ENCODE assay signal across 17 cellular contexts in the genomic region with DNA sequence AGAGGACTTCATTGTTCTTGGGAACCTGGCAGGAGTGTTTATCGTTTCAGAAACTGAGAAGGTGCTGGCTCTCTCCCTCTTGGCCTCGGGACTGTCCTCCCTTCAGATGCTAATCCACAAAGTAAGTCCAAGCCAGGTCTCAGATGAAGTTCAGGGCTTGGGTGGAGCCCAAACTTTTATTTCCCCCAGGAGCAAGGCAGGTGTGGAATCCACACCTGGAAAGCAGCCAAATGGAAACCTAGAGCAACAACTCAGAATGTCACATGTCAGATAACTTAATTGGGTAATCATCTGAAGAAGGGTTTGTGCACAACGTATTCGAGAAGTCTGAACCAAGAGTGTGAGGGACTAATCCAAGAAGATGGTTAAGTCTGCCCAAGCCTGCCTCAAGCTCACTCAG.
DNase-seq lines count a peak whose midpoint lies in the region; ATAC-seq and TF ChIP-seq lines count a peak whose summit lies in the region.
"Had no signal": no experiment of that assay in that cellular context is flagged by ENCODE, and none has a peak within 500 bp of the region (broad histone marks: within the 10 kb centered on the region; RNA-seq: fewer than 3 reads in every experiment).

No MANE protein-coding gene starts in this region.

- peaks cover 1% of the 10 kb centered on the region for H3K36me3 Mint-ChIP-seq in activated CD4-positive, alpha-beta memory T cell treated with anti-CD3 and anti-CD28 coated beads for 36 hours

- no peaks in the 10 kb centered on the region for H3K36me3 ChIP-seq in left ventricle myocardium inferior
- H3K36me3 ChIP-seq in heart left ventricle = peaks cover 0 to 15% (median 0%) of the 10 kb centered on the region in 9 donors
- no peaks in the 10 kb centered on the region for H3K36me3 ChIP-seq in mesendoderm (ENCODE audit: control insufficient read depth, insufficient read depth, low read length)
- H3K36me3 ChIP-seq: BLaER1 treated with 17β-estradiol and CSF1 and Interleukin-3, amounts not matched to agents 10 nM and 100 nM; HAP-1; SJSA1 had no signal

- 55 to 75% (median 56%) methylated on average over 3 to 4 of the region's 4 CpGs for WGBS in heart left ventricle, 4 donors
- WGBS in mesendoderm (ENCODE audit: extremely low coverage, insufficient coverage, low lambda C conversion rate) = no CpG with 5 or more reads among the region's 4 CpGs

- H3K4me3 Mint-ChIP-seq in activated CD4-positive, alpha-beta memory T cell treated with anti-CD3 and anti-CD28 coated beads for 36 hours = no peak overlapping the region

- H3K79me2 ChIP-seq in mesendoderm (ENCODE audit: control insufficient read depth, insufficient read depth, low read length) = no peaks in the 10 kb centered on the region

- no peak for ATAC-seq in heart left ventricle

- no peak overlapping the region for H2BK15ac ChIP-seq in mesendoderm (replicated peaks; ENCODE audit: low read depth)

- no peaks in the 10 kb centered on the region for H3K9me3 Mint-ChIP-seq in activated CD4-positive, alpha-beta memory T cell treated with anti-CD3 and anti-CD28 coated beads for 36 hours

- H4K5ac ChIP-seq in mesendoderm (ENCODE audit: low read length) = no peak overlapping the region

- H3K23ac ChIP-seq in mesendoderm (ENCODE audit: low read length) = no peak overlapping the region

- H3K56ac ChIP-seq in mesendoderm (ENCODE audit: low read length) = no peak overlapping the region

- H3K27ac ChIP-seq in left ventricle myocardium inferior (replicated peaks) (peak overlapping the region; percentile 84), heart left ventricle (peak overlapping the region in 5 of 12 donors; percentile 68 to 89 (median 80)), mesendoderm (ENCODE audit: low read depth, low read length) (no peak overlapping the region)
- H3K27ac ChIP-seq: BLaER1 treated with 17β-estradiol and CSF1 and Interleukin-3, amounts not matched to agents 10 nM and 100 nM; SJSA1 had no signal

- no peak overlapping the region for H3K9ac ChIP-seq in mesendoderm (ENCODE audit: low read length)
- H3K9ac ChIP-seq: BLaER1 treated with 17β-estradiol and CSF1 and Interleukin-3, amounts not matched to agents 10 nM and 100 nM had no signal

- H3K9me3 ChIP-seq in left ventricle myocardium inferior (replicated peaks) (no peaks in the 10 kb centered on the region), heart left ventricle (no peaks in the 10 kb centered on the region)
- H3K9me3 ChIP-seq: BLaER1 treated with 17β-estradiol and CSF1 and Interleukin-3, amounts not matched to agents 10 nM and 100 nM; HAP-1; SJSA1 had no signal

- no peaks in the 10 kb centered on the region for H3K27me3 ChIP-seq in left ventricle myocardium inferior (ENCODE audit: low read depth)
- no peaks in the 10 kb centered on the region for H3K27me3 ChIP-seq in heart left ventricle
- H3K27me3 ChIP-seq in mesendoderm (ENCODE audit: insufficient read depth, low read length, poor library complexity) = no peaks in the 10 kb centered on the region
- H3K27me3 ChIP-seq: BLaER1 treated with 17β-estradiol and CSF1 and Interleukin-3, amounts not matched to agents 10 nM and 100 nM; SJSA1 had no signal

- DNase-seq in left ventricle myocardium inferior (no peak), heart left ventricle (no peak), astrocyte of the hippocampus (ENCODE audit: low read depth, low spot score) (peak; percentile 20), mesendoderm (no peak), GM03348 (ENCODE audit: low spot score) (no peak), AG08396 (ENCODE audit: low spot score) (no peak), NCI-H446 treated with DMSO at 0.1 percent for 48 hours (lab: John Stamatoyannopoulos, UW) (no peak)
- DNase-seq in activated CD4-positive, alpha-beta memory T cell treated with anti-CD3 and anti-CD28 coated beads for 36 hours = no peak
- DNase-seq: 8988T, NCI-H1048, NCI-H1694, NCI-H2107, NCI-H510A, RPMI8226 had no signal

- no peaks in the 10 kb centered on the region for H3K79me1 ChIP-seq in mesendoderm (ENCODE audit: low read length)

- H3K18ac ChIP-seq in mesendoderm (ENCODE audit: low read length) = peak overlapping the region; percentile 13

- H3K27me3 Mint-ChIP-seq in activated CD4-positive, alpha-beta memory T cell treated with anti-CD3 and anti-CD28 coated beads for 36 hours = no peaks in the 10 kb centered on the region

- no peak overlapping the region for H4K8ac ChIP-seq in mesendoderm (ENCODE audit: low read depth, low read length)

- H3K4me1 Mint-ChIP-seq in activated CD4-positive, alpha-beta memory T cell treated with anti-CD3 and anti-CD28 coated beads for 36 hours (ENCODE audit: low read depth) = no peaks in the 10 kb centered on the region

- H2BK5ac ChIP-seq in mesendoderm (ENCODE audit: low read length) = no peak overlapping the region

- no peak overlapping the region for H2AK5ac ChIP-seq in mesendoderm (ENCODE audit: low read length)

- no peak overlapping the region for H3K4ac ChIP-seq in mesendoderm (ENCODE audit: low read depth, low read length)

- no peak overlapping the region for H2BK120ac ChIP-seq in mesendoderm (ENCODE audit: low read depth, low read length)

- CTCF ChIA-PET in activated CD4-positive, alpha-beta memory T cell treated with anti-CD3 and anti-CD28 coated beads for 36 hours (lab: Charles Lee) = interaction anchor here (1.2 kb wide), 1 partner anchor 56 kb away, joined by 4 read pairs; no protein-coding TSS in a partner anchor

- no peak for TF ChIP-seq POLR2A in heart left ventricle (IDR thresholded peaks at IDR 0.05)

- H3K4me2 ChIP-seq in mesendoderm (ENCODE audit: low read length) = no peak overlapping the region
- H3K4me2 ChIP-seq: BLaER1 treated with 17β-estradiol and CSF1 and Interleukin-3, amounts not matched to agents 10 nM and 100 nM had no signal

- TF ChIP-seq CTCF in left ventricle myocardium inferior (IDR thresholded peaks at IDR 0.05; ENCODE audit: borderline replicate concordance) (no peak), heart left ventricle (IDR thresholded peaks at IDR 0.05) (no peak)

- H3K4me3 ChIP-seq in left ventricle myocardium inferior (no peak overlapping the region), heart left ventricle (no peak overlapping the region), mesendoderm (ENCODE audit: low read length) (no peak overlapping the region)
- H3K4me3 ChIP-seq: BLaER1 treated with 17β-estradiol and CSF1 and Interleukin-3, amounts not matched to agents 10 nM and 100 nM; HAP-1; SJSA1 had no signal

- H3K4me1 ChIP-seq in left ventricle myocardium inferior = peaks cover 69% of the 10 kb centered on the region
- H3K4me1 ChIP-seq in heart left ventricle = peaks cover under 1 to 64% (median 32%) of the 10 kb centered on the region in 12 donors
- H3K4me1 ChIP-seq in mesendoderm (ENCODE audit: control insufficient read depth, low read depth, low read length) = peaks cover 10% of the 10 kb centered on the region
- H3K4me1 ChIP-seq: BLaER1 treated with 17β-estradiol and CSF1 and Interleukin-3, amounts not matched to agents 10 nM and 100 nM; HAP-1 had no signal

- POLR2A ChIA-PET in activated CD4-positive, alpha-beta memory T cell treated with anti-CD3 and anti-CD28 coated beads for 36 hours (lab: Charles Lee) = no interaction called here

- H3K27ac Mint-ChIP-seq in activated CD4-positive, alpha-beta memory T cell treated with anti-CD3 and anti-CD28 coated beads for 36 hours = no peak overlapping the region

- intact Hi-C loops in left ventricle myocardium inferior (cut with micrococcal nuclease) (no loop called here), heart left ventricle (cut with DNase I) (loop anchor here in 1 of 10 donors (10.0 kb wide), 1 partner anchor 79 kb away; no protein-coding TSS in a partner anchor)
- intact Hi-C loops in activated CD4-positive, alpha-beta memory T cell treated with anti-CD3 and anti-CD28 coated beads for 36 hours (cut with micrococcal nuclease) = no loop called here
